ENCODE assay signal across 17 cellular contexts in the genomic region with DNA sequence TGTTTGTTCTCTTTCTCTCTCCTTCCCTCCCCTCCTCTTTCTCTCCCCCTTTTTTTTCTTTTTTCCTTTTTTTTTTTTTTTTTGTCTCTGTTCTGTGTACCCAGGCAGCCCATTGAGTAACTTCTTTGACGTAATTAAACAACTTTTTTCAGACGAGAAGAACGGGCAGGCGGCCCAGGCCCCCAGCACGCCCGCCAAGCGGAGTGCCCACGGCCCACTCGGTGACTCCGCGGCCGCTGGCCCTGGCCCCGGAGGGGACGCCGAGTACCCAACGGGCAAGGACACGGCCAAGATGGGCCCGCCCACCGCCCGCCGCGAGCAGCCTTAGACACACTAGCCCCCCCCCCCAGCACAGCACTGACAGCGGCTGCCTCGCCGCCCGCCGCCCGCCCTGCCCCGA. TPM values are rescaled to one million over a fixed set of nuclear protein-coding genes. Genes with fewer than 3 reads are reported as not detected.
DNase-seq lines count a peak whose midpoint lies in the region; ATAC-seq and TF ChIP-seq lines count a peak whose summit lies in the region.
"Had no signal": no experiment of that assay in that cellular context is flagged by ENCODE, and none has a peak within 500 bp of the region (broad histone marks: within the 10 kb centered on the region; RNA-seq: fewer than 3 reads in every experiment).

No MANE protein-coding gene starts in this region.

- H3K36me3 Mint-ChIP-seq in CD8-positive, alpha-beta T cell = peaks cover 4% of the 10 kb centered on the region
- peaks cover 2% of the 10 kb centered on the region for H3K36me3 Mint-ChIP-seq in CD4-positive, alpha-beta T cell (ENCODE audit: low read depth)
- H3K36me3 Mint-ChIP-seq: stimulated activated effector memory CD8-positive, alpha-beta T cell treated with anti-CD3 and anti-CD28 coated beads, Interleukin-12 subunit alpha, Interleukin-12 subunit beta, amount 100 ng/mL, for 72 hours had no signal

- H3K36me3 ChIP-seq in colonic mucosa (no peaks in the 10 kb centered on the region), vagina (no peaks in the 10 kb centered on the region)
- H3K36me3 ChIP-seq in CD8-positive, alpha-beta T cell (ENCODE audit: insufficient read depth, low read length) = no peaks in the 10 kb centered on the region

- H3K9me3 ChIP-seq in colonic mucosa (no peaks in the 10 kb centered on the region), vagina (no peaks in the 10 kb centered on the region)
- H3K9me3 ChIP-seq in CD8-positive, alpha-beta T cell (ENCODE audit: low read length) = no peaks in the 10 kb centered on the region
- H3K9me3 ChIP-seq in CD4-positive, alpha-beta T cell (ENCODE audit: control insufficient read depth, low read length) = no peaks in the 10 kb centered on the region

- CTCF ChIA-PET in CD8-positive, alpha-beta T cell (lab: Charles Lee) = no interaction called here
- CTCF ChIA-PET in CD4-positive, alpha-beta T cell (lab: Charles Lee) = no interaction called here

- ATAC-seq in CD8-positive, alpha-beta T cell = no peak
- no peak for ATAC-seq in CD4-positive, alpha-beta T cell (ENCODE audit: poor library complexity)
- ATAC-seq: stimulated activated effector memory CD8-positive, alpha-beta T cell treated with anti-CD3 and anti-CD28 coated beads, Interleukin-12 subunit alpha, Interleukin-12 subunit beta, amount 100 ng/mL, for 72 hours had no signal

- H3K9ac ChIP-seq in colonic mucosa (ENCODE audit: low read depth in 2 of 2, low read length in 2 of 2) = peak overlapping the region in 1 of 2 donors; percentile 60

- H3K27ac ChIP-seq in colonic mucosa (peak overlapping the region; percentile 50), vagina (peak overlapping the region; percentile 78)
- no peak overlapping the region for H3K27ac ChIP-seq in CD8-positive, alpha-beta T cell (ENCODE audit: low read depth, low read length)
- H3K27ac ChIP-seq in CD4-positive, alpha-beta T cell (ENCODE audit: low read depth, low read length) = no peak overlapping the region
- H3K27ac ChIP-seq: PC-9 had no signal

- H3K4me1 ChIP-seq in colonic mucosa (no peaks in the 10 kb centered on the region), vagina (peaks cover 37% of the 10 kb centered on the region)
- H3K4me1 ChIP-seq in CD8-positive, alpha-beta T cell (ENCODE audit: insufficient read depth, low read length) = no peaks in the 10 kb centered on the region

- H3K27me3 Mint-ChIP-seq in CD8-positive, alpha-beta T cell (ENCODE audit: low read depth) = no peaks in the 10 kb centered on the region
- no peaks in the 10 kb centered on the region for H3K27me3 Mint-ChIP-seq in CD4-positive, alpha-beta T cell

- H3K27me3 ChIP-seq in colonic mucosa = peaks cover 10% of the 10 kb centered on the region
- no peaks in the 10 kb centered on the region for H3K27me3 ChIP-seq in vagina
- no peaks in the 10 kb centered on the region for H3K27me3 ChIP-seq in CD8-positive, alpha-beta T cell (ENCODE audit: insufficient read depth, low read length)
- H3K27me3 ChIP-seq in CD4-positive, alpha-beta T cell (ENCODE audit: control insufficient read depth, insufficient read depth, low read length) = no peaks in the 10 kb centered on the region
- H3K27me3 ChIP-seq: heart right ventricle had no signal

- H3K27ac Mint-ChIP-seq in CD8-positive, alpha-beta T cell = no peak overlapping the region
- H3K27ac Mint-ChIP-seq in CD4-positive, alpha-beta T cell = no peak overlapping the region
- H3K27ac Mint-ChIP-seq: stimulated activated effector memory CD8-positive, alpha-beta T cell treated with anti-CD3 and anti-CD28 coated beads, Interleukin-12 subunit alpha, Interleukin-12 subunit beta, amount 100 ng/mL, for 72 hours had no signal

- no peaks in the 10 kb centered on the region for H3K9me3 Mint-ChIP-seq in CD8-positive, alpha-beta T cell
- H3K9me3 Mint-ChIP-seq in CD4-positive, alpha-beta T cell = no peaks in the 10 kb centered on the region
- H3K9me3 Mint-ChIP-seq: stimulated activated effector memory CD8-positive, alpha-beta T cell treated with anti-CD3 and anti-CD28 coated beads, Interleukin-12 subunit alpha, Interleukin-12 subunit beta, amount 100 ng/mL, for 72 hours had no signal

- no peak for TF ChIP-seq POLR2A in vagina (IDR thresholded peaks at IDR 0.05)

- H3K4me1 Mint-ChIP-seq in CD8-positive, alpha-beta T cell (ENCODE audit: low read depth) = no peaks in the 10 kb centered on the region
- no peaks in the 10 kb centered on the region for H3K4me1 Mint-ChIP-seq in CD4-positive, alpha-beta T cell (ENCODE audit: low read depth)
- H3K4me1 Mint-ChIP-seq: stimulated activated effector memory CD8-positive, alpha-beta T cell treated with anti-CD3 and anti-CD28 coated beads, Interleukin-12 subunit alpha, Interleukin-12 subunit beta, amount 100 ng/mL, for 72 hours had no signal

- H3K4me3 ChIP-seq in colonic mucosa = peak overlapping the region; percentile 15
- peak overlapping the region; percentile 32 to 54 for H3K4me3 ChIP-seq in vagina
- no peak overlapping the region for H3K4me3 ChIP-seq in CD8-positive, alpha-beta T cell (ENCODE audit: low read depth, low read length)
- H3K4me3 ChIP-seq: PC-9 had no signal

- no peak overlapping the region for H3K4me3 Mint-ChIP-seq in CD8-positive, alpha-beta T cell
- no peak overlapping the region for H3K4me3 Mint-ChIP-seq in CD4-positive, alpha-beta T cell
- H3K4me3 Mint-ChIP-seq: stimulated activated effector memory CD8-positive, alpha-beta T cell treated with anti-CD3 and anti-CD28 coated beads, Interleukin-12 subunit alpha, Interleukin-12 subunit beta, amount 100 ng/mL, for 72 hours had no signal

- intact Hi-C loops in colonic mucosa (cut with DNase I) = no loop called here
- intact Hi-C loops in posterior cingulate gyrus (cut with DNase I) = no loop called here
- intact Hi-C loops in vagina (cut with DNase I) = no loop called here
- intact Hi-C loops in CD8-positive, alpha-beta T cell (cut with DNase I, micrococcal nuclease) = no loop called here
- intact Hi-C loops in CD4-positive, alpha-beta T cell (cut with DNase I, micrococcal nuclease) = no loop called here

- DNase-seq in colonic mucosa (peak; percentile 48), hippocampal formation (lab: John Stamatoyannopoulos, UW) (peak; percentile 37 to 42), posterior cingulate gyrus (peak in 8 of 10 donors; percentile 25 to 92 (median 66)), vagina (ENCODE audit: extremely low spot score in 2 of 2) (no peak), HT-29 (ENCODE audit: low spot score) (no peak)
- DNase-seq in CD8-positive, alpha-beta T cell = no peak
- no peak for DNase-seq in CD4-positive, alpha-beta T cell
- DNase-seq: activated T-cell treated with anti-CD3 and anti-CD28 coated beads, Interleukin-2, amount 50 U/mL, for 1 hour; amniotic stem cell; effector CD8-positive, alpha-beta T cell; heart right ventricle; NCI-H1092; NCI-H446 treated with DMSO at 0.1 percent for 48 hours; PC-9; stimulated activated CD4-positive, alpha-beta T cell treated with anti-CD3 and anti-CD28 coated beads, Interleukin-4, amount 100 ng/mL, for 1 hour; T-helper 1 cell had no signal

- POLR2A ChIA-PET in CD8-positive, alpha-beta T cell (lab: Charles Lee) = no interaction called here
- POLR2A ChIA-PET in CD4-positive, alpha-beta T cell (lab: Charles Lee) = no interaction called here

- TF ChIP-seq CTCF in colonic mucosa (IDR thresholded peaks at IDR 0.05) = no peak
- TF ChIP-seq CTCF in vagina (IDR thresholded peaks at IDR 0.05) = no peak
- TF ChIP-seq CTCF in CD8-positive, alpha-beta T cell (IDR thresholded peaks at IDR 0.05) = no peak
- no peak for TF ChIP-seq CTCF in CD4-positive, alpha-beta T cell (IDR thresholded peaks at IDR 0.05)

RNA-seq across cellular contexts. Expression of gene MOB2, which starts 26.2 kb away (rescaled TPM):
- 10 to 100 TPM; 41.6 to 49.2 TPM for total RNA-seq in colonic mucosa
- total RNA-seq in vagina = 34.1 TPM
- 10 to 100 TPM; 33.2 to 37.3 TPM for total RNA-seq in CD8-positive, alpha-beta T cell
- total RNA-seq in CD4-positive, alpha-beta T cell = 10 to 100 TPM; 37.0 to 38.3 TPM
- 56.6 and 67.2 TPM in 2 replicates for total RNA-seq in HT-29 (2014; rRNA removed; shearing (Covaris generic))

Comparison
In these comparisons a context has a peak if more than half of its experiments do, and no peak if none do; other contexts are left out.
1. DNase-seq: peak in colonic mucosa (single experiment), hippocampal formation (2 of 2) and posterior cingulate gyrus (8 of 10); none in vagina (0 of 2), CD8-positive, alpha-beta T cell (0 of 7), CD4-positive, alpha-beta T cell (0 of 10) and HT-29 (single experiment).
2. H3K27ac ChIP-seq: peak in colonic mucosa (single experiment) and vagina (single experiment); none in CD8-positive, alpha-beta T cell (single experiment) and CD4-positive, alpha-beta T cell (single experiment).